8 cellular contexts compared by ENCODE assay signal in genomic region chr22:35914665-35915476, GRCh38.
DNase-seq lines count a peak whose midpoint lies in the region; ATAC-seq and TF ChIP-seq lines count a peak whose summit lies in the region.

No MANE protein-coding gene starts in this region.

- TF ChIP-seq CTCF in AG09319 (IDR thresholded peaks at IDR 0.05; ENCODE audit: low read depth, low read length) (no peak), choroid plexus epithelial cell (conservative IDR thresholded peaks at IDR 0.05; ENCODE audit: low read depth, low read length) (no peak), kidney epithelial cell (IDR thresholded peaks at IDR 0.05; ENCODE audit: insufficient read depth, low read length, poor library complexity, severe bottlenecking) (no peak)

- no peaks in the 10 kb centered on the region for H3K27me3 ChIP-seq in kidney epithelial cell (ENCODE audit: control insufficient read depth, insufficient read depth, low read length)

- POLR2A ChIA-PET in activated CD4-positive, alpha-beta memory T cell treated with anti-CD3 and anti-CD28 coated beads for 36 hours (lab: Charles Lee) = no interaction called here

- H3K36me3 Mint-ChIP-seq in stimulated activated memory B cell treated with anti-CD40 and anti-IgM and Interleukin-4, amounts not matched to agents 10 μg/mL and 1 μg/mL and 100 μg/mL, for 72 hours = no peaks in the 10 kb centered on the region
- no peaks in the 10 kb centered on the region for H3K36me3 Mint-ChIP-seq in activated CD4-positive, alpha-beta memory T cell treated with anti-CD3 and anti-CD28 coated beads for 36 hours

- H3K4me3 Mint-ChIP-seq in stimulated activated memory B cell treated with anti-CD40 and anti-IgM and Interleukin-4, amounts not matched to agents 10 μg/mL and 1 μg/mL and 100 μg/mL, for 72 hours = no peak overlapping the region
- H3K4me3 Mint-ChIP-seq in activated CD4-positive, alpha-beta memory T cell treated with anti-CD3 and anti-CD28 coated beads for 36 hours = no peak overlapping the region

- H3K4me1 Mint-ChIP-seq in stimulated activated memory B cell treated with anti-CD40 and anti-IgM and Interleukin-4, amounts not matched to agents 10 μg/mL and 1 μg/mL and 100 μg/mL, for 72 hours = peaks cover 17% of the 10 kb centered on the region
- peaks cover 10% of the 10 kb centered on the region for H3K4me1 Mint-ChIP-seq in activated CD4-positive, alpha-beta memory T cell treated with anti-CD3 and anti-CD28 coated beads for 36 hours (ENCODE audit: low read depth)

- no peaks in the 10 kb centered on the region for H3K36me3 ChIP-seq in kidney epithelial cell (ENCODE audit: control insufficient read depth, insufficient read depth, low read length)

- H3K9me3 Mint-ChIP-seq in stimulated activated memory B cell treated with anti-CD40 and anti-IgM and Interleukin-4, amounts not matched to agents 10 μg/mL and 1 μg/mL and 100 μg/mL, for 72 hours = no peaks in the 10 kb centered on the region
- H3K9me3 Mint-ChIP-seq in activated CD4-positive, alpha-beta memory T cell treated with anti-CD3 and anti-CD28 coated beads for 36 hours = no peaks in the 10 kb centered on the region

- CTCF ChIA-PET in activated CD4-positive, alpha-beta memory T cell treated with anti-CD3 and anti-CD28 coated beads for 36 hours (lab: Charles Lee) = interaction anchor here (0.8 to 1.5 kb wide), 4 partner anchors 11 to 288 kb away, joined by 3 to 7 read pairs (median 4); no protein-coding TSS in a partner anchor

- intact Hi-C loops in activated CD4-positive, alpha-beta memory T cell treated with anti-CD3 and anti-CD28 coated beads for 36 hours (cut with micrococcal nuclease) = no loop called here

- ATAC-seq in stimulated activated memory B cell treated with anti-CD40 and anti-IgM and Interleukin-4, amounts not matched to agents 10 μg/mL and 1 μg/mL and 100 μg/mL, for 72 hours = peak; percentile 36
- ATAC-seq in HG02870 (IDR thresholded peaks at IDR 0.05; ENCODE audit: unreplicated experiment) = no peak

- peaks cover 56% of the 10 kb centered on the region for H3K27me3 Mint-ChIP-seq in stimulated activated memory B cell treated with anti-CD40 and anti-IgM and Interleukin-4, amounts not matched to agents 10 μg/mL and 1 μg/mL and 100 μg/mL, for 72 hours
- peaks cover 10% of the 10 kb centered on the region for H3K27me3 Mint-ChIP-seq in activated CD4-positive, alpha-beta memory T cell treated with anti-CD3 and anti-CD28 coated beads for 36 hours

- peak overlapping the region; percentile 58 for H3K4me3 ChIP-seq in choroid plexus epithelial cell (ENCODE audit: low read depth, low read length)
- H3K4me3 ChIP-seq in kidney epithelial cell (ENCODE audit: low read depth, low read length) = peak overlapping the region; percentile 38

- H3K27ac Mint-ChIP-seq in stimulated activated memory B cell treated with anti-CD40 and anti-IgM and Interleukin-4, amounts not matched to agents 10 μg/mL and 1 μg/mL and 100 μg/mL, for 72 hours = no peak overlapping the region
- H3K27ac Mint-ChIP-seq in activated CD4-positive, alpha-beta memory T cell treated with anti-CD3 and anti-CD28 coated beads for 36 hours = no peak overlapping the region

- DNase-seq in AG09319 (ENCODE audit: extremely low read depth, low read depth) = peak; percentile 71
- peak; percentile 51 for DNase-seq in HS-27A (ENCODE audit: low read depth)
- DNase-seq in NOMO-1 treated with dmso at 0.1 percent for 144 hours (lab: John Stamatoyannopoulos, UW; ENCODE audit: unreplicated experiment) = peak; percentile 34
- DNase-seq in choroid plexus epithelial cell (ENCODE audit: low read depth) = peak; percentile 95
- peak; percentile 84 for DNase-seq in kidney epithelial cell (ENCODE audit: low read depth)
- no peak for DNase-seq in activated CD4-positive, alpha-beta memory T cell treated with anti-CD3 and anti-CD28 coated beads for 36 hours
